ENCODE assay signal across 8 cellular contexts in the genomic region with DNA sequence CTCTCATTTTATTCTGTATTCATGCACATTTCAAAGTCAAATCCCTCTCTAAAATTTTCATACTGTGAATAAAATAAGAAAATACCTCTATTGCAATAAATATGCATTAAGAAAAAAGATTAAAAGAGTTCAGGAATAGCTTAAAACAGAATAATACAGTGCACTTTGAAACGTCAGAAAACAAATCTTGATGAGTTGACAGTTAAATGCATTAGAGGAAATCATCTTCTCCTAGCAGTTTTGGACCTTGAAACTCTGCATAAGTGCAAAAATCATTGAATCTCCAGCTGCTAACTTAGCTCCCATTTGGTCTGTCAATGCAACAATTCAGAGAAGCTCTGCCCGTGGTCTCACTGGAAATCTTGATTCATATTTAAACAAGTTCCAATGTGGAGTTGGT.
"Had no signal": no experiment of that assay in that cellular context is flagged by ENCODE, and none has a peak within 500 bp of the region (broad histone marks: within the 10 kb centered on the region; RNA-seq: fewer than 3 reads in every experiment).

No MANE protein-coding gene starts in this region.

- DNase-seq: GDM1, GF-D8 had no signal

- H3K4me3 ChIP-seq: GM12878 had no signal

- ATAC-seq: GM12878 had no signal

- FAIRE-seq: G401.6, GM12878, GM12891, GM12892, GM18507, GM19239 had no signal
